In the genomic region with DNA sequence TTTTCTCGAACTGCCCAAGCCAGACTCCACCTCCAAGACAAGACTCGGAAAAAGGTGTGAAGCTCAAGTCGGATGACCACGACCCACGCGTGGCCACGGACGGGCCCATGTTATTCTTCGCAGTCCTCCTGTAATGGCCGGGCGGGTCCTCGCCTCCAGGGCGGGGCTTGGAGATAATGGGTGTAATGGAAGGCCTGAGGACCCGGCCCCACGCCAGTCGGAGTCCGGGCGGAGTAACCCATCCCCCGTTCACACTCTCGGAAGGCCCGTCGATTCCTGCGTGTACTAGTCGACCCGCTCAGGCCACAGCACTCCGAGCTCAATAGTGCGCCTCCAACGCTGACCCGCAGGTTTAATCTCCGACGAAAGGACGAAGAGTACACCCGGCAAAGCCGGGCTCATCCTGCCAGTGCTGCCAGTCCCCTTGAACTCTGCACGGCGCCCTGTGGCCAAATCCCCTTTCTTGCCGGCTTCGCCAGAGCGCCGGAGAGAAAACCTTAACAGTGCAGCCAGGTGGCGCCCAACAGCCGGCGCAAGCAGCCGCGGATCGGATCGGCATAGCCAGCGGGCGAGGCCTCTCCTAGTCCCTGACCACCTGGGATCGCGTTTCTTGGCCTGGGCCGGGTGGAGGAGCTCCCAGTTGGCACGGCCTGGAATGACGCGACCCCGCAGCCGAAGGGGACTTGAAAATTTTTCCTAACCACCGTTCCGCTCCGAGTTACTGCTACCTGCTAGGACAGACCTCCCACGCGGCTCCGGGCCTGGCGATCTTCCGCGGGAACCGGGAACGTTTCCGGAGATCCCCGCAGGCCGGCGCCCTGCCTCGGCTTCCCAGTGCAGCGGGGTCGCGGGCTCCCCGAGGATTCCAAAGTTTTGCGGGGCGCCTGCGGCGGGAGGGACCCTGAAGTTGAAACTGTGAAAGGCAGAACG, we compare ENCODE assay signal across 1 cellular context.
TF ChIP-seq lines count a peak whose summit lies in the region.

No MANE protein-coding gene starts in this region.

TF ChIP-seq in HepG2, 621 proteins besides CTCF, POLR2A, EP300 and RAD21 (continued from another document):
- TF ChIP-seq, protein P1, sequence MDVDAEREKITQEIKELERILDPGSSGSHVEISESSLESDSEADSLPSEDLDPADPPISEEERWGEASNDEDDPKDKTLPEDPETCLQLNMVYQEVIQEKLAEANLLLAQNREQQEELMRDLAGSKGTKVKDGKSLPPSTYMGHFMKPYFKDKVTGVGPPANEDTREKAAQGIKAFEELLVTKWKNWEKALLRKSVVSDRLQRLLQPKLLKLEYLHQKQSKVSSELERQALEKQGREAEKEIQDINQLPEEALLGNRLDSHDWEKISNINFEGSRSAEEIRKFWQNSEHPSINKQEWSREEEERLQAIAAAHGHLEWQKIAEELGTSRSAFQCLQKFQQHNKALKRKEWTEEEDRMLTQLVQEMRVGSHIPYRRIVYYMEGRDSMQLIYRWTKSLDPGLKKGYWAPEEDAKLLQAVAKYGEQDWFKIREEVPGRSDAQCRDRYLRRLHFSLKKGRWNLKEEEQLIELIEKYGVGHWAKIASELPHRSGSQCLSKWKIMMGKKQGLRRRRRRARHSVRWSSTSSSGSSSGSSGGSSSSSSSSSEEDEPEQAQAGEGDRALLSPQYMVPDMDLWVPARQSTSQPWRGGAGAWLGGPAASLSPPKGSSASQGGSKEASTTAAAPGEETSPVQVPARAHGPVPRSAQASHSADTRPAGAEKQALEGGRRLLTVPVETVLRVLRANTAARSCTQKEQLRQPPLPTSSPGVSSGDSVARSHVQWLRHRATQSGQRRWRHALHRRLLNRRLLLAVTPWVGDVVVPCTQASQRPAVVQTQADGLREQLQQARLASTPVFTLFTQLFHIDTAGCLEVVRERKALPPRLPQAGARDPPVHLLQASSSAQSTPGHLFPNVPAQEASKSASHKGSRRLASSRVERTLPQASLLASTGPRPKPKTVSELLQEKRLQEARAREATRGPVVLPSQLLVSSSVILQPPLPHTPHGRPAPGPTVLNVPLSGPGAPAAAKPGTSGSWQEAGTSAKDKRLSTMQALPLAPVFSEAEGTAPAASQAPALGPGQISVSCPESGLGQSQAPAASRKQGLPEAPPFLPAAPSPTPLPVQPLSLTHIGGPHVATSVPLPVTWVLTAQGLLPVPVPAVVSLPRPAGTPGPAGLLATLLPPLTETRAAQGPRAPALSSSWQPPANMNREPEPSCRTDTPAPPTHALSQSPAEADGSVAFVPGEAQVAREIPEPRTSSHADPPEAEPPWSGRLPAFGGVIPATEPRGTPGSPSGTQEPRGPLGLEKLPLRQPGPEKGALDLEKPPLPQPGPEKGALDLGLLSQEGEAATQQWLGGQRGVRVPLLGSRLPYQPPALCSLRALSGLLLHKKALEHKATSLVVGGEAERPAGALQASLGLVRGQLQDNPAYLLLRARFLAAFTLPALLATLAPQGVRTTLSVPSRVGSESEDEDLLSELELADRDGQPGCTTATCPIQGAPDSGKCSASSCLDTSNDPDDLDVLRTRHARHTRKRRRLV (CRISPR knock-in tag; IDR thresholded peaks at IDR 0.05): no peak
- TF ChIP-seq PPARG (CRISPR knock-in tag; conservative IDR thresholded peaks at IDR 0.05) (no peak), ZNF530 (CRISPR knock-in tag; IDR thresholded peaks at IDR 0.05; ENCODE audit: low read depth) (no peak)
